ENCODE assay signal across 1 cellular context in the genomic region with DNA sequence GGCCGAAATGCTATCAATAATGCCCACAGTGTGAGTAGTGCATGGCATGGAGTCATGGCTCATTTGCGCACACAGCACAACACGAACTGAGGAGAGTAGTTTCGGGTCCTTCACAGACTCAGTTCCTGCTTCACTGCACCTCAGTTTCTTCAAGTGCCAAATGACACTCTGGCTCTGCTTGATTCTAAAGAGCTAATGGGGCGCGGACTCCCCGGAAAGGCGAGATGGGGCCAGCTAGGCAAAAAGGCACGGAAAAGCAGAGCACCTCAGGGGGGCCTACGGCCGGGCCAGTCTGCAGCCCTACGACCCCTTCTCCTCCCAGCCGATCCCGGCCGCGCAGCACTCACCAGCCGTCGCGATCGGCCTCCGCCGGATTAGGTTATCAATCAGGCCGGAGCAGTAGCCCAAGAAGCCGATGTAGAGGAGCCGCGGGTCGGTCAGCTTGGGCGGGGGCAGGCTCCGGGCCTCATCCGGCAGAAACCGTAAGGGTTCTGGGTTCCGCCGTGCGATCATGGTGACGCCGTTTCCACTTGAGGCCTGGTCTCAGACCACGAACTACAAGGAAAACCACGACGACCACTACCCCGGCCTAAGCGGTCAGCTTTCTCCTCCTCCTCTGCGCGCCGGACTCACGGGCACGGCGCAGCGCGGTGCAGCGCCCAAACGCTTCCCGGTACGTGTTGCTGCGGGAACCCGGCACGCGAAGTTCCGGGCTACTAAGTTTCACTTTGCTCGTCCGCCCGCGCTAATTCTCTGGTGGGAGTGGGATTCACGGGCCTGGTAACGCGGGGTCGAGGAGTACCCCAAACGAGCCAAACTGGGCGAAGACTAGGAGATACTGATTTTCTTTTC.
TF ChIP-seq lines count a peak whose summit lies in the region.

A gene (minus strand): TSS at position 631 of the 852 bp plus-strand sequence. CDS start 118 bp downstream, at position 513.

TF ChIP-seq in HepG2, 621 proteins besides CTCF, POLR2A, EP300 and RAD21 (continued from another document and continues in another):
- TF ChIP-seq, protein P1, sequence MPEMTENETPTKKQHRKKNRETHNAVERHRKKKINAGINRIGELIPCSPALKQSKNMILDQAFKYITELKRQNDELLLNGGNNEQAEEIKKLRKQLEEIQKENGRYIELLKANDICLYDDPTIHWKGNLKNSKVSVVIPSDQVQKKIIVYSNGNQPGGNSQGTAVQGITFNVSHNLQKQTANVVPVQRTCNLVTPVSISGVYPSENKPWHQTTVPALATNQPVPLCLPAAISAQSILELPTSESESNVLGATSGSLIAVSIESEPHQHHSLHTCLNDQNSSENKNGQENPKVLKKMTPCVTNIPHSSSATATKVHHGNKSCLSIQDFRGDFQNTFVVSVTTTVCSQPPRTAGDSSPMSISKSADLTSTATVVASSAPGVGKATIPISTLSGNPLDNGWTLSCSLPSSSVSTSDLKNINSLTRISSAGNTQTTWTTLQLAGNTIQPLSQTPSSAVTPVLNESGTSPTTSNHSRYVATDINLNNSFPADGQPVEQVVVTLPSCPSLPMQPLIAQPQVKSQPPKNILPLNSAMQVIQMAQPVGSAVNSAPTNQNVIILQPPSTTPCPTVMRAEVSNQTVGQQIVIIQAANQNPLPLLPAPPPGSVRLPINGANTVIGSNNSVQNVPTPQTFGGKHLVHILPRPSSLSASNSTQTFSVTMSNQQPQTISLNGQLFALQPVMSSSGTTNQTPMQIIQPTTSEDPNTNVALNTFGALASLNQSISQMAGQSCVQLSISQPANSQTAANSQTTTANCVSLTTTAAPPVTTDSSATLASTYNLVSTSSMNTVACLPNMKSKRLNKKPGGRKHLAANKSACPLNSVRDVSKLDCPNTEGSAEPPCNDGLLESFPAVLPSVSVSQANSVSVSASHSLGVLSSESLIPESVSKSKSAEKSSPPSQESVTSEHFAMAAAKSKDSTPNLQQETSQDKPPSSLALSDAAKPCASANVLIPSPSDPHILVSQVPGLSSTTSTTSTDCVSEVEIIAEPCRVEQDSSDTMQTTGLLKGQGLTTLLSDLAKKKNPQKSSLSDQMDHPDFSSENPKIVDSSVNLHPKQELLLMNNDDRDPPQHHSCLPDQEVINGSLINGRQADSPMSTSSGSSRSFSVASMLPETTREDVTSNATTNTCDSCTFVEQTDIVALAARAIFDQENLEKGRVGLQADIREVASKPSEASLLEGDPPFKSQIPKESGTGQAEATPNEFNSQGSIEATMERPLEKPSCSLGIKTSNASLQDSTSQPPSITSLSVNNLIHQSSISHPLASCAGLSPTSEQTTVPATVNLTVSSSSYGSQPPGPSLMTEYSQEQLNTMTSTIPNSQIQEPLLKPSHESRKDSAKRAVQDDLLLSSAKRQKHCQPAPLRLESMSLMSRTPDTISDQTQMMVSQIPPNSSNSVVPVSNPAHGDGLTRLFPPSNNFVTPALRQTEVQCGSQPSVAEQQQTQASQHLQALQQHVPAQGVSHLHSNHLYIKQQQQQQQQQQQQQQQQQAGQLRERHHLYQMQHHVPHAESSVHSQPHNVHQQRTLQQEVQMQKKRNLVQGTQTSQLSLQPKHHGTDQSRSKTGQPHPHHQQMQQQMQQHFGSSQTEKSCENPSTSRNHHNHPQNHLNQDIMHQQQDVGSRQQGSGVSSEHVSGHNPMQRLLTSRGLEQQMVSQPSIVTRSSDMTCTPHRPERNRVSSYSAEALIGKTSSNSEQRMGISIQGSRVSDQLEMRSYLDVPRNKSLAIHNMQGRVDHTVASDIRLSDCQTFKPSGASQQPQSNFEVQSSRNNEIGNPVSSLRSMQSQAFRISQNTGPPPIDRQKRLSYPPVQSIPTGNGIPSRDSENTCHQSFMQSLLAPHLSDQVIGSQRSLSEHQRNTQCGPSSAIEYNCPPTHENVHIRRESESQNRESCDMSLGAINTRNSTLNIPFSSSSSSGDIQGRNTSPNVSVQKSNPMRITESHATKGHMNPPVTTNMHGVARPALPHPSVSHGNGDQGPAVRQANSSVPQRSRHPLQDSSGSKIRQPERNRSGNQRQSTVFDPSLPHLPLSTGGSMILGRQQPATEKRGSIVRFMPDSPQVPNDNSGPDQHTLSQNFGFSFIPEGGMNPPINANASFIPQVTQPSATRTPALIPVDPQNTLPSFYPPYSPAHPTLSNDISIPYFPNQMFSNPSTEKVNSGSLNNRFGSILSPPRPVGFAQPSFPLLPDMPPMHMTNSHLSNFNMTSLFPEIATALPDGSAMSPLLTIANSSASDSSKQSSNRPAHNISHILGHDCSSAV (CRISPR knock-in tag; IDR thresholded peaks at IDR 0.05; ENCODE audit: borderline replicate concordance): 0 out of 2 replicates have a peak, but pooled peaks have one; percentile 49
- TF ChIP-seq GATA4 (IDR thresholded peaks at IDR 0.05; ENCODE audit: borderline replicate concordance, low read depth): peak; percentile 37; the same call in 1 of the 2 replicates
- TF ChIP-seq ZNF567 (CRISPR knock-in tag; IDR thresholded peaks at IDR 0.05; ENCODE audit: borderline replicate concordance): no peak
- TF ChIP-seq, protein P2, sequence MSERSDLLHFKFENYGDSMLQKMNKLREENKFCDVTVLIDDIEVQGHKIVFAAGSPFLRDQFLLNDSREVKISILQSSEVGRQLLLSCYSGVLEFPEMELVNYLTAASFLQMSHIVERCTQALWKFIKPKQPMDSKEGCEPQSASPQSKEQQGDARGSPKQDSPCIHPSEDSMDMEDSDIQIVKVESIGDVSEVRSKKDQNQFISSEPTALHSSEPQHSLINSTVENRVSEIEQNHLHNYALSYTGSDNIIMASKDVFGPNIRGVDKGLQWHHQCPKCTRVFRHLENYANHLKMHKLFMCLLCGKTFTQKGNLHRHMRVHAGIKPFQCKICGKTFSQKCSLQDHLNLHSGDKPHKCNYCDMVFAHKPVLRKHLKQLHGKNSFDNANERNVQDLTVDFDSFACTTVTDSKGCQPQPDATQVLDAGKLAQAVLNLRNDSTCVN (CRISPR knock-in tag; IDR thresholded peaks at IDR 0.05; ENCODE audit: borderline replicate concordance): peak; percentile 92
- TF ChIP-seq, protein P3, sequence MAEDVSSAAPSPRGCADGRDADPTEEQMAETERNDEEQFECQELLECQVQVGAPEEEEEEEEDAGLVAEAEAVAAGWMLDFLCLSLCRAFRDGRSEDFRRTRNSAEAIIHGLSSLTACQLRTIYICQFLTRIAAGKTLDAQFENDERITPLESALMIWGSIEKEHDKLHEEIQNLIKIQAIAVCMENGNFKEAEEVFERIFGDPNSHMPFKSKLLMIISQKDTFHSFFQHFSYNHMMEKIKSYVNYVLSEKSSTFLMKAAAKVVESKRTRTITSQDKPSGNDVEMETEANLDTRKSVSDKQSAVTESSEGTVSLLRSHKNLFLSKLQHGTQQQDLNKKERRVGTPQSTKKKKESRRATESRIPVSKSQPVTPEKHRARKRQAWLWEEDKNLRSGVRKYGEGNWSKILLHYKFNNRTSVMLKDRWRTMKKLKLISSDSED (CRISPR knock-in tag; IDR thresholded peaks at IDR 0.05): peak; percentile 87
- TF ChIP-seq, protein P4, sequence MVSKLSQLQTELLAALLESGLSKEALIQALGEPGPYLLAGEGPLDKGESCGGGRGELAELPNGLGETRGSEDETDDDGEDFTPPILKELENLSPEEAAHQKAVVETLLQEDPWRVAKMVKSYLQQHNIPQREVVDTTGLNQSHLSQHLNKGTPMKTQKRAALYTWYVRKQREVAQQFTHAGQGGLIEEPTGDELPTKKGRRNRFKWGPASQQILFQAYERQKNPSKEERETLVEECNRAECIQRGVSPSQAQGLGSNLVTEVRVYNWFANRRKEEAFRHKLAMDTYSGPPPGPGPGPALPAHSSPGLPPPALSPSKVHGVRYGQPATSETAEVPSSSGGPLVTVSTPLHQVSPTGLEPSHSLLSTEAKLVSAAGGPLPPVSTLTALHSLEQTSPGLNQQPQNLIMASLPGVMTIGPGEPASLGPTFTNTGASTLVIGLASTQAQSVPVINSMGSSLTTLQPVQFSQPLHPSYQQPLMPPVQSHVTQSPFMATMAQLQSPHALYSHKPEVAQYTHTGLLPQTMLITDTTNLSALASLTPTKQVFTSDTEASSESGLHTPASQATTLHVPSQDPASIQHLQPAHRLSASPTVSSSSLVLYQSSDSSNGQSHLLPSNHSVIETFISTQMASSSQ (IDR thresholded peaks at IDR 0.05; ENCODE audit: low read depth): no peak
- TF ChIP-seq, protein P4 (CRISPR knock-in tag; IDR thresholded peaks at IDR 0.05; ENCODE audit: borderline replicate concordance): peak; percentile 74
- TF ChIP-seq, protein P5, sequence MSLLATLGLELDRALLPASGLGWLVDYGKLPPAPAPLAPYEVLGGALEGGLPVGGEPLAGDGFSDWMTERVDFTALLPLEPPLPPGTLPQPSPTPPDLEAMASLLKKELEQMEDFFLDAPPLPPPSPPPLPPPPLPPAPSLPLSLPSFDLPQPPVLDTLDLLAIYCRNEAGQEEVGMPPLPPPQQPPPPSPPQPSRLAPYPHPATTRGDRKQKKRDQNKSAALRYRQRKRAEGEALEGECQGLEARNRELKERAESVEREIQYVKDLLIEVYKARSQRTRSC (CRISPR knock-in tag; IDR thresholded peaks at IDR 0.05; ENCODE audit: low read depth): peak; percentile 43; the same call in 1 of the 2 replicates
- peak; percentile 55; the same call in 1 of the 2 replicates for TF ChIP-seq PPARG (CRISPR knock-in tag; conservative IDR thresholded peaks at IDR 0.05)
- TF ChIP-seq ZNF788 (CRISPR knock-in tag; IDR thresholded peaks at IDR 0.05; ENCODE audit: borderline replicate concordance): peak; percentile 96
- TF ChIP-seq NR2F2 (IDR thresholded peaks at IDR 0.05; ENCODE audit: borderline replicate concordance, low read depth): peak; percentile 58; the same call in 1 of the 2 replicates
- peak; percentile 92; the same call in 1 of the 2 replicates for TF ChIP-seq ZFP90 (CRISPR knock-in tag; IDR thresholded peaks at IDR 0.05; ENCODE audit: borderline replicate concordance)
- TF ChIP-seq HNRNPK (IDR thresholded peaks at IDR 0.05; ENCODE audit: low read depth, low read length, poor library complexity, severe bottlenecking): no peak
- TF ChIP-seq ZBTB3 (CRISPR knock-in tag; IDR thresholded peaks at IDR 0.05; ENCODE audit: borderline replicate concordance, low read depth): no peak
- TF ChIP-seq, protein P6, sequence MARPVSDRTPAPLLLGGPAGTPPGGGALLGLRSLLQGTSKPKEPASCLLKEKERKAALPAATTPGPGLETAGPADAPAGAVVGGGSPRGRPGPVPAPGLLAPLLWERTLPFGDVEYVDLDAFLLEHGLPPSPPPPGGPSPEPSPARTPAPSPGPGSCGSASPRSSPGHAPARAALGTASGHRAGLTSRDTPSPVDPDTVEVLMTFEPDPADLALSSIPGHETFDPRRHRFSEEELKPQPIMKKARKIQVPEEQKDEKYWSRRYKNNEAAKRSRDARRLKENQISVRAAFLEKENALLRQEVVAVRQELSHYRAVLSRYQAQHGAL (CRISPR knock-in tag; IDR thresholded peaks at IDR 0.05; ENCODE audit: not compliant biosample characterization): peak; percentile 32
- TF ChIP-seq, protein P7, sequence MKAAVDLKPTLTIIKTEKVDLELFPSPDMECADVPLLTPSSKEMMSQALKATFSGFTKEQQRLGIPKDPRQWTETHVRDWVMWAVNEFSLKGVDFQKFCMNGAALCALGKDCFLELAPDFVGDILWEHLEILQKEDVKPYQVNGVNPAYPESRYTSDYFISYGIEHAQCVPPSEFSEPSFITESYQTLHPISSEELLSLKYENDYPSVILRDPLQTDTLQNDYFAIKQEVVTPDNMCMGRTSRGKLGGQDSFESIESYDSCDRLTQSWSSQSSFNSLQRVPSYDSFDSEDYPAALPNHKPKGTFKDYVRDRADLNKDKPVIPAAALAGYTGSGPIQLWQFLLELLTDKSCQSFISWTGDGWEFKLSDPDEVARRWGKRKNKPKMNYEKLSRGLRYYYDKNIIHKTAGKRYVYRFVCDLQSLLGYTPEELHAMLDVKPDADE (CRISPR knock-in tag; IDR thresholded peaks at IDR 0.05): no peak
- TF ChIP-seq ZNF615 (CRISPR knock-in tag; IDR thresholded peaks at IDR 0.05; ENCODE audit: borderline replicate concordance): peak; percentile 67; the same call in 1 of the 2 replicates
- peak; percentile 86; the same call in 1 of the 2 replicates for TF ChIP-seq ZNF367 (CRISPR knock-in tag; IDR thresholded peaks at IDR 0.05; ENCODE audit: borderline replicate concordance)
- TF ChIP-seq SRSF9 (IDR thresholded peaks at IDR 0.05; ENCODE audit: borderline replicate concordance, insufficient read depth, low read depth, low read length, poor library complexity, severe bottlenecking): no peak
- TF ChIP-seq, protein P8, sequence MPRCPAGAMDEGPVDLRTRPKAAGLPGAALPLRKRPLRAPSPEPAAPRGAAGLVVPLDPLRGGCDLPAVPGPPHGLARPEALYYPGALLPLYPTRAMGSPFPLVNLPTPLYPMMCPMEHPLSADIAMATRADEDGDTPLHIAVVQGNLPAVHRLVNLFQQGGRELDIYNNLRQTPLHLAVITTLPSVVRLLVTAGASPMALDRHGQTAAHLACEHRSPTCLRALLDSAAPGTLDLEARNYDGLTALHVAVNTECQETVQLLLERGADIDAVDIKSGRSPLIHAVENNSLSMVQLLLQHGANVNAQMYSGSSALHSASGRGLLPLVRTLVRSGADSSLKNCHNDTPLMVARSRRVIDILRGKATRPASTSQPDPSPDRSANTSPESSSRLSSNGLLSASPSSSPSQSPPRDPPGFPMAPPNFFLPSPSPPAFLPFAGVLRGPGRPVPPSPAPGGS (CRISPR knock-in tag; IDR thresholded peaks at IDR 0.05): peak; percentile 91; the same call in 1 of the 2 replicates
- TF ChIP-seq ZNF737 (CRISPR knock-in tag; IDR thresholded peaks at IDR 0.05; ENCODE audit: borderline replicate concordance): peak; percentile 87
